Comparison of ENCODE assay signal across 9 cellular contexts in the genomic region with DNA sequence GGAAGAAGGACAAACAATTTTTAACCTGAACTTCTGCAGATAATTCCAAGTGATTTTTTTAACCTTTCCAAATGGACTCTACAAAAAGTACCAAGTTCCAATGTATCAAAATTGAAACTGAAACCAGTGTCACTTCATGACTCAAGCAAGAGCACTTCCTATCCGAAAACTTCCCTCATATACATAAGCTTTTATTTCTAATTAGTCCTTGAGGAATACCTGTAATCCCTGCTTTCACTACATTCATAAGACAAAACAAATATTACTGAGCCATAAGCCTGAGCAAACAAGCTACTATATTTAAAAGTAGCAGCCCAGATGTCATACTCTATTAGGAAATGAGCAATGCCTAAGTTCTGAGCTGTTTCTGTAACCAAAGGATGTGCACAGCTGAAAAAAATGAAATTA.
DNase-seq lines count a peak whose midpoint lies in the region; ATAC-seq and TF ChIP-seq lines count a peak whose summit lies in the region.
"Had no signal": no experiment of that assay in that cellular context is flagged by ENCODE, and none has a peak within 500 bp of the region (broad histone marks: within the 10 kb centered on the region; RNA-seq: fewer than 3 reads in every experiment).

No MANE protein-coding gene starts in this region.

- CTCF ChIA-PET in CD8-positive, alpha-beta memory T cell (lab: Charles Lee) = no interaction called here

- no peaks in the 10 kb centered on the region for H3K4me1 ChIP-seq in CD8-positive, alpha-beta memory T cell (ENCODE audit: insufficient read depth, low read length)
- H3K4me1 ChIP-seq in lower lobe of right lung = peaks cover 14% of the 10 kb centered on the region

- intact Hi-C loops in activated T-helper 1 cell treated with anti-CD3 and anti-CD28 coated beads, Interleukin-12 subunit alpha, Interleukin-12 subunit beta, Interleukin-2, Interleukin-4 antibody, amounts not matched to agents 30 ng/mL and 10 ng/mL and 1 ng/mL, durations not matched to agents 14 hours and 24 hours and 36 hours (cut with micrococcal nuclease) = loop anchor here (1.0 to 10.0 kb wide), 4 partner anchors 55 to 582 kb away; no protein-coding TSS in a partner anchor
- intact Hi-C loops in lower lobe of right lung (cut with DNase I) = no loop called here

- peak overlapping the region in 7 of 8 donors; percentile 58 to 92 (median 89) for H3K27ac Mint-ChIP-seq in CD8-positive, alpha-beta memory T cell
- H3K27ac Mint-ChIP-seq in HFFc6 = no peak overlapping the region
- peak overlapping the region; percentile 55 for H3K27ac Mint-ChIP-seq in activated T-helper 1 cell treated with anti-CD3 and anti-CD28 coated beads, Interleukin-12 subunit alpha, Interleukin-12 subunit beta, Interleukin-2, Interleukin-4 antibody, amounts not matched to agents 30 ng/mL and 10 ng/mL and 1 ng/mL, durations not matched to agents 14 hours and 24 hours and 36 hours

- ATAC-seq in lower lobe of right lung (peak in 1 of 2 donors; percentile 47), GM19452 (IDR thresholded peaks at IDR 0.05; ENCODE audit: unreplicated experiment) (no peak)

- H3K27me3 Mint-ChIP-seq in CD8-positive, alpha-beta memory T cell = peaks cover 2 to 9% of the 10 kb centered on the region in 2 donors
- H3K27me3 Mint-ChIP-seq in HFFc6 (ENCODE audit: insufficient read depth) = no peaks in the 10 kb centered on the region
- H3K27me3 Mint-ChIP-seq in activated T-helper 1 cell treated with anti-CD3 and anti-CD28 coated beads, Interleukin-12 subunit alpha, Interleukin-12 subunit beta, Interleukin-2, Interleukin-4 antibody, amounts not matched to agents 30 ng/mL and 10 ng/mL and 1 ng/mL, durations not matched to agents 14 hours and 24 hours and 36 hours (ENCODE audit: insufficient read depth) = peaks cover 4% of the 10 kb centered on the region

- H3K27me3 ChIP-seq in CD8-positive, alpha-beta memory T cell (ENCODE audit: insufficient read depth, low read length, poor library complexity, severe bottlenecking) = no peaks in the 10 kb centered on the region
- H3K27me3 ChIP-seq in lower lobe of right lung (ENCODE audit: low read depth) = no peaks in the 10 kb centered on the region

- H3K27ac ChIP-seq in CD8-positive, alpha-beta memory T cell (ENCODE audit: low read depth, low read length) = no peak overlapping the region
- no peak overlapping the region for H3K27ac ChIP-seq in lower lobe of right lung

- TF ChIP-seq CTCF in HFFc6 (IDR thresholded peaks at IDR 0.05) = no peak
- no peak for TF ChIP-seq CTCF in lower lobe of right lung (IDR thresholded peaks at IDR 0.05)

- H3K36me3 ChIP-seq in CD8-positive, alpha-beta memory T cell (ENCODE audit: insufficient read depth, low read length) = no peaks in the 10 kb centered on the region
- no peaks in the 10 kb centered on the region for H3K36me3 ChIP-seq in lower lobe of right lung

- peaks cover 17 to 27% (median 24%) of the 10 kb centered on the region in 3 donors for H3K4me1 Mint-ChIP-seq in CD8-positive, alpha-beta memory T cell
- no peaks in the 10 kb centered on the region for H3K4me1 Mint-ChIP-seq in HFFc6 (ENCODE audit: low read depth)
- peaks cover 47% of the 10 kb centered on the region for H3K4me1 Mint-ChIP-seq in activated T-helper 1 cell treated with anti-CD3 and anti-CD28 coated beads, Interleukin-12 subunit alpha, Interleukin-12 subunit beta, Interleukin-2, Interleukin-4 antibody, amounts not matched to agents 30 ng/mL and 10 ng/mL and 1 ng/mL, durations not matched to agents 14 hours and 24 hours and 36 hours (ENCODE audit: low read depth)

- no peaks in the 10 kb centered on the region for H3K9me3 ChIP-seq in CD8-positive, alpha-beta memory T cell (ENCODE audit: low read length)
- H3K9me3 ChIP-seq in lower lobe of right lung = no peaks in the 10 kb centered on the region

- H3K4me3 Mint-ChIP-seq in CD8-positive, alpha-beta memory T cell = peak overlapping the region; percentile 51 to 87 (median 81)
- peak overlapping the region; percentile 41; the same call in 1 of the 2 replicates for H3K4me3 Mint-ChIP-seq in HFFc6
- H3K4me3 Mint-ChIP-seq in activated T-helper 1 cell treated with anti-CD3 and anti-CD28 coated beads, Interleukin-12 subunit alpha, Interleukin-12 subunit beta, Interleukin-2, Interleukin-4 antibody, amounts not matched to agents 30 ng/mL and 10 ng/mL and 1 ng/mL, durations not matched to agents 14 hours and 24 hours and 36 hours = peak overlapping the region; percentile 9

- peak overlapping the region; percentile 6 for H3K4me3 ChIP-seq in CD8-positive, alpha-beta memory T cell (ENCODE audit: low read length)
- peak overlapping the region; percentile 14 for H3K4me3 ChIP-seq in lower lobe of right lung

- POLR2A ChIA-PET in CD8-positive, alpha-beta memory T cell (lab: Charles Lee) = no interaction called here

- no peaks in the 10 kb centered on the region for H3K9me3 Mint-ChIP-seq in CD8-positive, alpha-beta memory T cell
- H3K9me3 Mint-ChIP-seq in HFFc6 = no peaks in the 10 kb centered on the region; the same call in none of the 2 replicates
- H3K9me3 Mint-ChIP-seq in activated T-helper 1 cell treated with anti-CD3 and anti-CD28 coated beads, Interleukin-12 subunit alpha, Interleukin-12 subunit beta, Interleukin-2, Interleukin-4 antibody, amounts not matched to agents 30 ng/mL and 10 ng/mL and 1 ng/mL, durations not matched to agents 14 hours and 24 hours and 36 hours = no peaks in the 10 kb centered on the region

- H3K36me3 Mint-ChIP-seq in CD8-positive, alpha-beta memory T cell = no peaks in the 10 kb centered on the region
- no peaks in the 10 kb centered on the region for H3K36me3 Mint-ChIP-seq in HFFc6 (ENCODE audit: low read depth)
- peaks cover 2% of the 10 kb centered on the region for H3K36me3 Mint-ChIP-seq in activated T-helper 1 cell treated with anti-CD3 and anti-CD28 coated beads, Interleukin-12 subunit alpha, Interleukin-12 subunit beta, Interleukin-2, Interleukin-4 antibody, amounts not matched to agents 30 ng/mL and 10 ng/mL and 1 ng/mL, durations not matched to agents 14 hours and 24 hours and 36 hours (ENCODE audit: low read depth)

- peak in 1 of 5 donors; percentile 8 for DNase-seq in CD8-positive, alpha-beta memory T cell
- DNase-seq in HFFc6 = no peak
- no peak for DNase-seq in activated T-helper 1 cell treated with anti-CD3 and anti-CD28 coated beads, Interleukin-12 subunit alpha, Interleukin-12 subunit beta, Interleukin-2, Interleukin-4 antibody, amounts not matched to agents 30 ng/mL and 10 ng/mL and 1 ng/mL, durations not matched to agents 14 hours and 24 hours and 36 hours (ENCODE audit: low spot score)
- no peak for DNase-seq in lower lobe of right lung
- DNase-seq in COR-L47 (lab: John Stamatoyannopoulos, UW) = no peak
- no peak for DNase-seq in NCI-H128 (lab: John Stamatoyannopoulos, UW; ENCODE audit: unreplicated experiment)
- no peak for DNase-seq in putamen (ENCODE audit: low spot score)
- DNase-seq: left cardiac atrium had no signal

Comparison
In these comparisons a context has a peak if more than half of its experiments do, and no peak if none do; other contexts are left out.
1. H3K4me3 Mint-ChIP-seq: peak in every context shown above with its lines; median percentile 81 in CD8-positive, alpha-beta memory T cell; 41 in HFFc6; 9 in activated T-helper 1 cell treated with anti-CD3 and anti-CD28 coated beads, Interleukin-12 subunit alpha, Interleukin-12 subunit beta, Interleukin-2, Interleukin-4 antibody, amounts not matched to agents 30 ng/mL and 10 ng/mL and 1 ng/mL, durations not matched to agents 14 hours and 24 hours and 36 hours.